12 cellular contexts compared by ENCODE assay signal in genomic region chr1:193540511-193540910, GRCh38.
DNase-seq lines count a peak whose midpoint lies in the region; ATAC-seq lines count a peak whose summit lies in the region.
"Had no signal": no experiment of that assay in that cellular context is flagged by ENCODE, and none has a peak within 500 bp of the region (broad histone marks: within the 10 kb centered on the region; RNA-seq: fewer than 3 reads in every experiment).

No MANE protein-coding gene starts in this region.

- H3K27ac Mint-ChIP-seq in naive thymus-derived CD4-positive, alpha-beta T cell: peak overlapping the region; percentile 19 to 97 (median 86)
- H3K27ac Mint-ChIP-seq: HFFc6 had no signal

- H3K36me3 Mint-ChIP-seq in naive thymus-derived CD4-positive, alpha-beta T cell: peaks cover 0 to 40% (median 0%) of the 10 kb centered on the region in 5 donors

- no peaks in the 10 kb centered on the region for H3K36me3 ChIP-seq in naive thymus-derived CD4-positive, alpha-beta T cell (ENCODE audit: control insufficient read depth in 2 of 3, insufficient read depth in 3 of 3, low read length in 3 of 3)

- H3K4me1 Mint-ChIP-seq in naive thymus-derived CD4-positive, alpha-beta T cell: peaks cover 19 to 60% (median 51%) of the 10 kb centered on the region in 7 donors
- H3K4me1 Mint-ChIP-seq: neural crest cell had no signal

- peak overlapping the region; percentile 24 for H3K27ac ChIP-seq in naive thymus-derived CD4-positive, alpha-beta T cell (ENCODE audit: low read depth, low read length)

- H3K4me3 ChIP-seq in naive thymus-derived CD4-positive, alpha-beta T cell (ENCODE audit: low read length): peak overlapping the region; percentile 35

- H3K4me1 ChIP-seq in naive thymus-derived CD4-positive, alpha-beta T cell (ENCODE audit: control insufficient read depth in 2 of 2, insufficient read depth in 2 of 2, low read length in 2 of 2): peaks cover 14 to 41% of the 10 kb centered on the region in 2 donors

- CTCF ChIA-PET in naive thymus-derived CD4-positive, alpha-beta T cell (lab: Charles Lee): interaction anchor here (0.9 to 1.1 kb wide), 2 partner anchors 9 to 78 kb away, joined by 3 read pairs; no protein-coding TSS in a partner anchor

- peak; percentile 8 for ATAC-seq in activated CD4-positive, CD25-positive, alpha-beta regulatory T cell treated with anti-CD3 and anti-CD28 coated beads, Interleukin-2, amount 50 U/mL, for 24 hours
- peak; percentile 0 for ATAC-seq in HG02623 (IDR thresholded peaks at IDR 0.05; ENCODE audit: unreplicated experiment)
- no peak for ATAC-seq in naive thymus-derived CD4-positive, alpha-beta T cell
- ATAC-seq: Panc1 had no signal

- peak overlapping the region; percentile 65 to 87 (median 74) for H3K4me3 Mint-ChIP-seq in naive thymus-derived CD4-positive, alpha-beta T cell
- H3K4me3 Mint-ChIP-seq: HFFc6, neural crest cell had no signal

- intact Hi-C loops in naive thymus-derived CD4-positive, alpha-beta T cell (cut with micrococcal nuclease): loop anchor here (1.0 to 5.0 kb wide), 6 partner anchors 29 to 433 kb away; partner anchors contain the start of gene GLRX2 (in 1 of the 2)

- H3K9me3 ChIP-seq in naive thymus-derived CD4-positive, alpha-beta T cell (ENCODE audit: control insufficient read depth in 2 of 3, low read length in 3 of 3): no peaks in the 10 kb centered on the region

- H3K27me3 ChIP-seq in naive thymus-derived CD4-positive, alpha-beta T cell (ENCODE audit: control insufficient read depth in 2 of 2, insufficient read depth in 2 of 2, low read length in 2 of 2): no peaks in the 10 kb centered on the region

- no peak for DNase-seq in activated CD4-positive, CD25-positive, alpha-beta regulatory T cell (lab: John Stamatoyannopoulos, UW)
- peak; percentile 31 for DNase-seq in NAMALWA (ENCODE audit: low spot score)
- DNase-seq in naive thymus-derived CD4-positive, alpha-beta T cell: no peak
- DNase-seq in hepatic stellate cell (ENCODE audit: low spot score): no peak
- no peak for DNase-seq in AG08396 (ENCODE audit: low spot score)
- no peak for DNase-seq in activated CD4-positive, alpha-beta T cell treated with anti-CD3 and anti-CD28 coated beads for 1 hour
- DNase-seq: HFFc6; stimulated activated CD4-positive, alpha-beta T cell treated with anti-CD3 and anti-CD28 coated beads, Interleukin-2, amount 100 ng/mL, for 48 hours had no signal

- peaks cover 0 to 10% (median 0%) of the 10 kb centered on the region in 11 donors for H3K9me3 Mint-ChIP-seq in naive thymus-derived CD4-positive, alpha-beta T cell
- H3K9me3 Mint-ChIP-seq: HFFc6, neural crest cell had no signal

- POLR2A ChIA-PET in naive thymus-derived CD4-positive, alpha-beta T cell (lab: Charles Lee): interaction anchor here (0.6 to 2.9 kb wide), 7 partner anchors 10 to 185 kb away, joined by 3 to 17 read pairs (median 4); no protein-coding TSS in a partner anchor

- no peaks in the 10 kb centered on the region for H3K27me3 Mint-ChIP-seq in naive thymus-derived CD4-positive, alpha-beta T cell
